17 cellular contexts compared by ENCODE assay signal in the genomic region with DNA sequence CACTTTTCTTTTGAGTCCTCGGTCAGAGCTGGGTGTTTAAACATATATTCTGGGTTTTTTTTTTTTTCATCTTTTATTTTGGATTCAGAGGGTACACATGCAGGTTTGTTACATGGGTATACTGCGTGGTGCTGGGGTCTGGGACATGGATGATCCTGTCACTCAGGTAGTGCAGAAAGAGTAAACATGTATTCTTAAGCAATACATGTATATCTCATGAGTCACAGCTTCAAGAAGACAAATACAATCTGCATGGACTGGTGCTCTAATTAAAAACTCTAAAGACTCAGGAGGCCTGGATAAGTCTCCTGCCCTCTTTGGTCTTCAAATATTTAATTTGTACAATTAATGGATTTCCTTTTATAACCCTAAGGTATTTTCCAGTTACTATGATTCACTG. TPM values are rescaled to one million over a fixed set of nuclear protein-coding genes. Genes with fewer than 3 reads are reported as not detected.
DNase-seq lines count a peak whose midpoint lies in the region; ATAC-seq and TF ChIP-seq lines count a peak whose summit lies in the region.
"Had no signal": no experiment of that assay in that cellular context is flagged by ENCODE, and none has a peak within 500 bp of the region (broad histone marks: within the 10 kb centered on the region; RNA-seq: fewer than 3 reads in every experiment).

No MANE protein-coding gene starts in this region.

- H3K36me3 ChIP-seq in trophoblast cell (ENCODE audit: control insufficient read depth in 1 of 2, insufficient read depth in 2 of 2, low read length in 2 of 2), result no peaks in the 10 kb centered on the region
- no peaks in the 10 kb centered on the region for H3K36me3 ChIP-seq in testis (ENCODE audit: low read depth, missing control alignments)
- H3K36me3 ChIP-seq: right atrium auricular region had no signal

- no peaks in the 10 kb centered on the region for H3K9me3 ChIP-seq in trophoblast cell (ENCODE audit: insufficient read depth, low read depth, low read length)
- no peaks in the 10 kb centered on the region for H3K9me3 ChIP-seq in testis
- H3K9me3 ChIP-seq: right atrium auricular region had no signal

- H3K27me3 ChIP-seq in trophoblast cell (ENCODE audit: insufficient read depth, low read length) (no peaks in the 10 kb centered on the region), testis (no peaks in the 10 kb centered on the region)
- H3K27me3 ChIP-seq: dorsolateral prefrontal cortex, right atrium auricular region had no signal

- H3K4me1 ChIP-seq in trophoblast cell (ENCODE audit: control insufficient read depth in 1 of 2, insufficient read depth in 2 of 2, low read length in 2 of 2) (peaks cover 10 to 11% of the 10 kb centered on the region in 2 experiments), testis (peaks cover 7% of the 10 kb centered on the region)

- no peak for TF ChIP-seq CTCF in RWPE1 (conservative IDR thresholded peaks at IDR 0.05; ENCODE audit: low read depth)
- no peak for TF ChIP-seq CTCF in fibroblast of mammary gland (conservative IDR thresholded peaks at IDR 0.05; ENCODE audit: control insufficient read depth, insufficient read depth, low read depth, low read length)
- no peak for TF ChIP-seq CTCF in testis (IDR thresholded peaks at IDR 0.05)
- TF ChIP-seq CTCF in natural killer cell (IDR thresholded peaks at IDR 0.05), result no peak

- POLR2A ChIA-PET in RWPE1 (lab: Yijun Ruan, JAX; ENCODE audit: low non-redundant PET), result no interaction called here

- H2AFZ ChIP-seq in trophoblast cell (ENCODE audit: insufficient read depth, low read length, poor library complexity), result no peak overlapping the region

- peak overlapping the region; percentile 49 for H2BK5ac ChIP-seq in trophoblast cell (ENCODE audit: low read depth, low read length, poor library complexity)

- no peak overlapping the region for H3K18ac ChIP-seq in trophoblast cell (ENCODE audit: low read length)

- H3K36me3 Mint-ChIP-seq in natural killer cell, result no peaks in the 10 kb centered on the region
- H3K36me3 Mint-ChIP-seq: naive B cell had no signal

- no peak for ATAC-seq in natural killer cell

- H3K9ac ChIP-seq in trophoblast cell (ENCODE audit: low read length), result no peak overlapping the region

- peak overlapping the region; percentile 5 for H2BK120ac ChIP-seq in trophoblast cell (ENCODE audit: insufficient read depth, low read length, poor library complexity)

- intact Hi-C loops in testis (cut with DNase I; ENCODE audit: low total_unique reads) (no loop called here), natural killer cell (cut with micrococcal nuclease) (no loop called here)

- no peak overlapping the region for H3K27ac ChIP-seq in RWPE1
- no peak overlapping the region for H3K27ac ChIP-seq in trophoblast cell (ENCODE audit: low read depth, low read length)
- no peak overlapping the region for H3K27ac ChIP-seq in testis
- H3K27ac ChIP-seq: right atrium auricular region, SK-N-MC had no signal

- no peaks in the 10 kb centered on the region for H3K9me3 Mint-ChIP-seq in natural killer cell
- H3K9me3 Mint-ChIP-seq: activated CD4-positive, alpha-beta memory T cell treated with anti-CD3 and anti-CD28 coated beads, Interleukin-2, amount 10 ng/mL, durations not matched to agents 7 days and 5 days; naive B cell had no signal

- no peak for TF ChIP-seq POLR2A in testis (IDR thresholded peaks at IDR 0.05)

- H3K4me3 ChIP-seq in fibroblast of mammary gland (ENCODE audit: control insufficient read depth, low read depth, low read length) (no peak overlapping the region), trophoblast cell (ENCODE audit: low read depth, low read length) (no peak overlapping the region), testis (no peak overlapping the region)
- H3K4me3 ChIP-seq: dorsolateral prefrontal cortex, right atrium auricular region, SK-N-MC had no signal

- H3K23ac ChIP-seq in trophoblast cell (ENCODE audit: low read length), result no peak overlapping the region

- no peak overlapping the region for H3K4me2 ChIP-seq in trophoblast cell (ENCODE audit: low read length)

- no peaks in the 10 kb centered on the region for H3K27me3 Mint-ChIP-seq in natural killer cell (ENCODE audit: low read depth in 2 of 2)
- H3K27me3 Mint-ChIP-seq: activated CD4-positive, alpha-beta memory T cell treated with anti-CD3 and anti-CD28 coated beads, Interleukin-2, amount 10 ng/mL, durations not matched to agents 7 days and 5 days; naive B cell had no signal

- H2BK12ac ChIP-seq in trophoblast cell (ENCODE audit: low read length), result peak overlapping the region; percentile 17

- no peak overlapping the region for H3K14ac ChIP-seq in trophoblast cell (ENCODE audit: low read length)

- CTCF ChIA-PET in RWPE1 (lab: Yijun Ruan, JAX), result interaction anchor here (0.6 kb wide), 2 partner anchors 27 to 171 kb away, joined by 3 to 4 read pairs; no protein-coding TSS in a partner anchor

- no peak overlapping the region for H4K12ac ChIP-seq in trophoblast cell (ENCODE audit: low read depth, low read length)

- H2AK5ac ChIP-seq in trophoblast cell (ENCODE audit: low read length), result no peak overlapping the region

- H3K4me3 Mint-ChIP-seq in natural killer cell, result no peak overlapping the region
- H3K4me3 Mint-ChIP-seq: activated CD4-positive, alpha-beta memory T cell treated with anti-CD3 and anti-CD28 coated beads, Interleukin-2, amount 10 ng/mL, durations not matched to agents 7 days and 5 days; B cell; naive B cell had no signal

- H3K79me2 ChIP-seq in trophoblast cell (ENCODE audit: control insufficient read depth, insufficient read depth, low read length, poor library complexity), result no peaks in the 10 kb centered on the region

- H4K91ac ChIP-seq in trophoblast cell (ENCODE audit: low read depth, low read length), result peak overlapping the region; percentile 14

- no peak overlapping the region for H3K4ac ChIP-seq in trophoblast cell (ENCODE audit: low read depth, low read length)

- no CpG with 5 or more reads among the region's 2 CpGs for WGBS in trophoblast cell (ENCODE audit: extremely low coverage, insufficient coverage, insufficient read length)
- WGBS in testis, 2 donors, result 91 to 95% methylated on average over 2 of the region's 2 CpGs

- peaks cover 12% of the 10 kb centered on the region for H3K79me1 ChIP-seq in trophoblast cell (ENCODE audit: low read length)

- H4K8ac ChIP-seq in trophoblast cell (ENCODE audit: low read depth, low read length), result no peak overlapping the region

- DNase-seq in ELR (ENCODE audit: low read depth) (peak; percentile 69), RWPE1 (ENCODE audit: low spot score) (peak; percentile 42), fibroblast of mammary gland (ENCODE audit: low read depth) (peak; percentile 52), trophoblast cell (peak in 1 of 2 donors; percentile 63), testis (no peak), natural killer cell (no peak), OCI-M1 (lab: John Stamatoyannopoulos, UW) (no peak), SIG-M5 treated with dmso at 0.1 percent for 504 hours (lab: John Stamatoyannopoulos, UW; ENCODE audit: unreplicated experiment) (no peak)
- DNase-seq: activated CD4-positive, alpha-beta memory T cell treated with anti-CD3 and anti-CD28 coated beads, Interleukin-2, amount 10 ng/mL, durations not matched to agents 7 days and 5 days; aorta; dorsolateral prefrontal cortex; hypothalamus; naive B cell; NCI-H1092 treated with DMSO at 0.1 percent for 48 hours had no signal

- H3K4me1 Mint-ChIP-seq in natural killer cell, result no peaks in the 10 kb centered on the region
- H3K4me1 Mint-ChIP-seq: activated CD4-positive, alpha-beta memory T cell treated with anti-CD3 and anti-CD28 coated beads, Interleukin-2, amount 10 ng/mL, durations not matched to agents 7 days and 5 days; B cell; naive B cell had no signal

- H3K27ac Mint-ChIP-seq in natural killer cell, result no peak overlapping the region
- H3K27ac Mint-ChIP-seq: activated CD4-positive, alpha-beta memory T cell treated with anti-CD3 and anti-CD28 coated beads, Interleukin-2, amount 10 ng/mL, durations not matched to agents 7 days and 5 days; B cell; naive B cell had no signal

RNA-seq across cellular contexts. Expression of gene PHLDB2, which starts 50.6 kb away (rescaled TPM):
- polyA plus RNA-seq in trophoblast cell (2013), result 23.8 and 24.1 TPM in 2 replicates
- total RNA-seq in testis (10 to 100 TPM; 11.7 to 16.5 TPM), natural killer cell (10 to 100 TPM; 63.3 to 93.4 (median 64.0) TPM)
- polyA plus RNA-seq in testis (ENCODE audit: insufficient read depth, low read depth, low replicate concordance), result 12.3 TPM

Comparison
In these comparisons a context has a peak if more than half of its experiments do, and no peak if none do; other contexts are left out.
1. DNase-seq: peak in ELR (single experiment), RWPE1 (single experiment) and fibroblast of mammary gland (single experiment); none in testis (single experiment), natural killer cell (single experiment), OCI-M1 (single experiment) and SIG-M5 treated with dmso at 0.1 percent for 504 hours (single experiment).